Comparison of ENCODE assay signal across 14 cellular contexts in genomic region chr12:49542592-49543160, GRCh38. TPM values are rescaled to one million over a fixed set of nuclear protein-coding genes. Genes with fewer than 3 reads are reported as not detected.
A peak's percentile ranks its signal among the peaks of the same experiment; 100 is the strongest.
DNase-seq lines count a peak whose midpoint lies in the region; ATAC-seq, FAIRE-seq and TF ChIP-seq lines count a peak whose summit lies in the region.
"Had no signal": no experiment of that assay in that cellular context is flagged by ENCODE, and none has a peak within 500 bp of the region (broad histone marks: within the 10 kb centered on the region; RNA-seq: fewer than 3 reads in every experiment).

No MANE protein-coding gene starts in this region.

- H3K4me3 ChIP-seq in right cardiac atrium (ENCODE audit: low read length) (no peak overlapping the region), IMR-90 (ENCODE audit: insufficient read depth, low read depth, low read length) (no peak overlapping the region), HepG2 (replicated peaks in 1 of 3; ENCODE audit: insufficient read depth in 1 of 3, low read depth in 2 of 3, low read length in 3 of 3) (peak overlapping the region in 1 of 3 experiments; percentile 70; a peak in 2 of 6 replicates), upper lobe of right lung (no peak overlapping the region)
- H3K4me3 ChIP-seq: Peyer's patch had no signal

- H3K79me2 ChIP-seq in HepG2 (ENCODE audit: insufficient read depth, low read length) = no peaks in the 10 kb centered on the region

- intact Hi-C loops in Right ventricle myocardium inferior (cut with DNase I) = no loop called here
- intact Hi-C loops in right cardiac atrium (cut with DNase I) = no loop called here
- intact Hi-C loops in IMR-90 (cut with micrococcal nuclease) = no loop called here
- intact Hi-C loops in HepG2 (cut with micrococcal nuclease; ENCODE audit: unreplicated experiment) = no loop called here
- intact Hi-C loops in upper lobe of right lung (cut with DNase I) = no loop called here

- no TSS peak for BruUV-seq in IMR-90 (replicated peaks; lab: Mats Ljungman, UMichigan)
- BruUV-seq in HepG2 (replicated peaks; lab: Mats Ljungman, UMichigan) = no TSS peak

- no peak overlapping the region for H3K23ac ChIP-seq in IMR-90 (ENCODE audit: low read depth, low read length)

- H2AK9ac ChIP-seq in IMR-90 (replicated peaks; ENCODE audit: low read depth, low read length, poor library complexity) = no peak overlapping the region

- no peak overlapping the region for H3K4me2 ChIP-seq in IMR-90 (ENCODE audit: low read depth, low read length)
- peak overlapping the region; percentile 83 for H3K4me2 ChIP-seq in HepG2 (ENCODE audit: low read depth, low read length)

- no peak overlapping the region for H3K56ac ChIP-seq in IMR-90 (ENCODE audit: extremely low read depth, insufficient read depth, low read length)

- no peak overlapping the region for H2BK15ac ChIP-seq in IMR-90 (ENCODE audit: low read depth, low read length)

- H3K27me3 ChIP-seq in right cardiac atrium (ENCODE audit: control insufficient read depth, insufficient read depth) (no peaks in the 10 kb centered on the region), IMR-90 (ENCODE audit: control insufficient read depth, insufficient read depth, low read length) (peaks cover 83% of the 10 kb centered on the region), HepG2 (ENCODE audit: control insufficient read depth in 1 of 2, insufficient read depth in 2 of 2, low read length in 2 of 2) (peaks cover 9 to 35% of the 10 kb centered on the region in 2 experiments), upper lobe of right lung (peaks cover 37% of the 10 kb centered on the region)

- in situ Hi-C loops in IMR-90 (cut with MboI; ENCODE audit: low sequenced_read_pairs) (no loop called here), HepG2 (cut with HindIII; ENCODE audit: extremely low pct_ligation_motif_present, low pct_unique_long_range_greater_than_20kb) (no loop called here)

- no peak for FAIRE-seq in HepG2 (lab: Jason Lieb, UNC)

- H3K4me1 ChIP-seq in right cardiac atrium (ENCODE audit: control insufficient read depth, insufficient read depth, low read length) = no peaks in the 10 kb centered on the region
- no peaks in the 10 kb centered on the region for H3K4me1 ChIP-seq in IMR-90 (ENCODE audit: control insufficient read depth, insufficient read depth, low read length)
- peaks cover 89% of the 10 kb centered on the region for H3K4me1 ChIP-seq in HepG2 (ENCODE audit: insufficient read depth, low read length)
- peaks cover under 1% of the 10 kb centered on the region for H3K4me1 ChIP-seq in upper lobe of right lung

- TF ChIP-seq CTCF in IMR-90 (conservative IDR thresholded peaks at IDR 0.05; ENCODE audit: low read depth, low read length) (no peak), HepG2 (CRISPR knock-in tag; IDR thresholded peaks at IDR 0.05) (no peak), upper lobe of right lung (IDR thresholded peaks at IDR 0.05) (no peak)

- no peak overlapping the region for H3K14ac ChIP-seq in IMR-90 (replicated peaks; ENCODE audit: low read depth, low read length)

- peak; percentile 30 for DNase-seq in Right ventricle myocardium inferior (ENCODE audit: missing footprints)
- DNase-seq in right cardiac atrium = no peak
- DNase-seq in IMR-90 = no peak
- DNase-seq in HepG2 (ENCODE audit: low spot score) = no peak
- DNase-seq in upper lobe of right lung = peak; percentile 54
- DNase-seq in SW 1271 (lab: John Stamatoyannopoulos, UW) = no peak
- DNase-seq: ACHN, H9, NCI-H187 treated with DMSO at 0.1 percent for 48 hours, NCI-H446 treated with DMSO at 0.1 percent for 48 hours, NCI-H748 treated with DMSO at 0.1 percent for 48 hours, SIG-M5 had no signal

- CTCF ChIA-PET in IMR-90 (lab: Yijun Ruan, JAX) (interaction anchor here (0.5 kb wide), 1 partner anchor 10 kb away, joined by 4 read pairs; no protein-coding TSS in a partner anchor), HepG2 (lab: Yijun Ruan, JAX; ENCODE audit: low intra/inter-chr PET ratio, low total read pairs) (no interaction called here)

- H2BK20ac ChIP-seq in IMR-90 (ENCODE audit: low read depth, low read length) = no peak overlapping the region

- no peak for TF ChIP-seq RAD21 in IMR-90 (IDR thresholded peaks at IDR 0.05; ENCODE audit: low read length)
- TF ChIP-seq RAD21 in HepG2 (CRISPR knock-in tag; IDR thresholded peaks at IDR 0.05) = no peak

- H4K91ac ChIP-seq in IMR-90 (ENCODE audit: insufficient read depth, low read depth, low read length) = no peak overlapping the region

- no peak overlapping the region for H4K8ac ChIP-seq in IMR-90 (ENCODE audit: low read depth in 2 of 2, low read length in 2 of 2)

- H3K9me3 ChIP-seq in right cardiac atrium (ENCODE audit: control insufficient read depth, low read length) = no peaks in the 10 kb centered on the region
- H3K9me3 ChIP-seq in IMR-90 (ENCODE audit: control insufficient read depth, insufficient read depth, low read length) = no peaks in the 10 kb centered on the region
- H3K9me3 ChIP-seq in HepG2 (ENCODE audit: low read length) = no peaks in the 10 kb centered on the region
- no peaks in the 10 kb centered on the region for H3K9me3 ChIP-seq in upper lobe of right lung
- H3K9me3 ChIP-seq: Peyer's patch had no signal

- H3K79me1 ChIP-seq in IMR-90 (ENCODE audit: low read depth in 1 of 2, low read length in 2 of 2) = no peaks in the 10 kb centered on the region

- no peak overlapping the region for H2BK5ac ChIP-seq in IMR-90 (ENCODE audit: low read depth, low read length, poor library complexity, severe bottlenecking)

- TF ChIP-seq EP300 in HepG2 (IDR thresholded peaks at IDR 0.05; ENCODE audit: low read depth in 2 of 2, low read length in 2 of 2) (no peak), HepG2 (CRISPR knock-in tag; IDR thresholded peaks at IDR 0.05; ENCODE audit: borderline replicate concordance) (no peak)

- H2AFZ ChIP-seq in IMR-90 (replicated peaks; ENCODE audit: low read length, poor library complexity) (peak overlapping the region; percentile 14), HepG2 (ENCODE audit: low read length) (no peak overlapping the region)

- no peak overlapping the region for H2BK120ac ChIP-seq in IMR-90 (ENCODE audit: low read depth, low read length)

- no peak overlapping the region for H3K4ac ChIP-seq in IMR-90 (ENCODE audit: low read depth, low read length)

- no peaks in the 10 kb centered on the region for H4K20me1 ChIP-seq in IMR-90 (ENCODE audit: insufficient read depth, low read length)
- H4K20me1 ChIP-seq in HepG2 (ENCODE audit: insufficient read depth, low read length) = no peaks in the 10 kb centered on the region

- ATAC-seq in Right ventricle myocardium inferior = no peak
- ATAC-seq in right cardiac atrium = no peak
- ATAC-seq in IMR-90 (ENCODE audit: low read depth) = no peak
- ATAC-seq in HepG2 = no peak
- ATAC-seq in upper lobe of right lung = no peak
- ATAC-seq in HG03039 (IDR thresholded peaks at IDR 0.05; ENCODE audit: unreplicated experiment) = no peak

- H3K9me1 ChIP-seq in IMR-90 (ENCODE audit: insufficient read depth, low read length) = no peaks in the 10 kb centered on the region

- 96% methylated on average over 15 of the region's 15 CpGs for WGBS in right cardiac atrium
- WGBS in IMR-90 (ENCODE audit: extremely low coverage in 2 of 2, insufficient read length in 1 of 2), 2 experiments = no CpG with 5 or more reads among the region's 15 CpGs
- 78% methylated on average over 3 of the region's 15 CpGs for WGBS in HepG2 (ENCODE audit: low lambda C conversion rate)

- no peak overlapping the region for H3K18ac ChIP-seq in IMR-90 (ENCODE audit: low read depth, low read length)

- no peak overlapping the region for H3K9ac ChIP-seq in IMR-90 (ENCODE audit: low read depth, low read length)
- H3K9ac ChIP-seq in HepG2 (ENCODE audit: insufficient read depth, low read depth, low read length) = no peak overlapping the region

- no peak overlapping the region for H3K27ac ChIP-seq in right cardiac atrium (ENCODE audit: low read length)
- no peak overlapping the region for H3K27ac ChIP-seq in IMR-90 (ENCODE audit: insufficient read depth, low read length)
- H3K27ac ChIP-seq in HepG2 (ENCODE audit: extremely low read length, insufficient read depth, low read length) = no peak overlapping the region
- no peak overlapping the region for H3K27ac ChIP-seq in upper lobe of right lung
- H3K27ac ChIP-seq: Peyer's patch had no signal

- no peak for TF ChIP-seq POLR2A in IMR-90 (IDR thresholded peaks at IDR 0.05; ENCODE audit: low read depth, low read length)
- TF ChIP-seq POLR2A in HepG2 (IDR thresholded peaks at IDR 0.05; ENCODE audit: insufficient read depth in 1 of 2, low read depth in 2 of 2, low read length in 2 of 2) = no peak

- no peaks in the 10 kb centered on the region for H3K36me3 ChIP-seq in IMR-90 (ENCODE audit: control insufficient read depth, insufficient read depth, low read length)
- H3K36me3 ChIP-seq in HepG2 (replicated peaks in 1 of 2; ENCODE audit: control insufficient read depth in 1 of 2, insufficient read depth in 2 of 2, low read length in 2 of 2) = no peaks in the 10 kb centered on the region
- no peaks in the 10 kb centered on the region for H3K36me3 ChIP-seq in upper lobe of right lung
- H3K36me3 ChIP-seq: Peyer's patch had no signal

- H4K5ac ChIP-seq in IMR-90 (ENCODE audit: low read depth, low read length) = no peak overlapping the region

- dilution Hi-C loops in IMR-90 (cut with HindIII; ENCODE audit: low sequenced_read_pairs, unreplicated experiment) = no loop called here

- H2AK5ac ChIP-seq in IMR-90 (ENCODE audit: low read depth, low read length) = no peak overlapping the region

- POLR2A ChIA-PET in IMR-90 (lab: Charles Lee; ENCODE audit: unreplicated experiment) (no interaction called here), HepG2 (lab: Yijun Ruan, JAX) (no interaction called here)

RNA-seq across cellular contexts. Expression of gene KCNH3, which starts 3.8 kb away (rescaled TPM):
- total RNA-seq in Right ventricle myocardium inferior (0.27 TPM), right cardiac atrium (1 to 10 TPM in 3 of 4 donors, under 1 TPM in 1; 0.75 to 4.4 (median 1.2) TPM), IMR-90 (2012; rRNA removed) (0.28 TPM in 1 of 2 replicates, not detected in the other), HepG2 (2016; rRNA removed; fragmentation: Illumina TruSeq; extraction: Trizol) (0.07 and 0.13 TPM in 2 replicates), upper lobe of right lung (0.90 TPM)
- polyA plus RNA-seq in right cardiac atrium (1.6 TPM), IMR-90 (2012; rRNA removed) (0.10 and 0.20 TPM in 2 replicates), HepG2 (2011; rRNA removed) (0.01 and 0.03 TPM in 2 replicates)
- 0.05 and 0.09 TPM in 2 replicates for polyA plus RNA-seq in IMR-90 (2012; cell fraction: cytosol; rRNA removed)
- 0.49 and 1.6 TPM in 2 replicates for polyA plus RNA-seq in IMR-90 (2012; cell fraction: nucleus; rRNA removed; ENCODE audit: low replicate concordance)
- total RNA-seq in HepG2 (2016; cell fraction: cytosol; rRNA removed; fragmentation: Illumina TruSeq; extraction: Trizol; ENCODE audit: low read depth) = not detected in 2 replicates
- 0.06 and 0.09 TPM in 2 replicates for total RNA-seq in HepG2 (2016; cell fraction: insoluble cytoplasmic fraction; rRNA removed; fragmentation: Illumina TruSeq; extraction: Trizol)
- not detected in 2 replicates for total RNA-seq in HepG2 (2016; cell fraction: membrane; rRNA removed; fragmentation: Illumina TruSeq; extraction: Trizol)
- not detected in 2 replicates for total RNA-seq in HepG2 (2016; cell fraction: nucleus; rRNA removed; fragmentation: Illumina TruSeq; extraction: Trizol)
- polyA plus RNA-seq in HepG2 (2011; cell fraction: cytosol; rRNA removed) = 0.04 TPM in 1 of 2 replicates, not detected in the other
- 0.05 and 0.23 TPM in 2 replicates for polyA plus RNA-seq in HepG2 (2011; cell fraction: nucleus; rRNA removed)
- polyA plus RNA-seq in HepG2 (2012) = 0.08 TPM in 1 of 2 replicates, not detected in the other
- polyA plus RNA-seq in HepG2 (2016; cell fraction: cytosol; fragmentation: Illumina TruSeq; extraction: Trizol; ENCODE audit: low read depth) = not detected in 2 replicates
- polyA plus RNA-seq in HepG2 (2016; cell fraction: insoluble cytoplasmic fraction; fragmentation: Illumina TruSeq; extraction: Trizol; ENCODE audit: low read depth) = not detected in 2 replicates
- polyA plus RNA-seq in HepG2 (2016; cell fraction: membrane; fragmentation: Illumina TruSeq; extraction: Trizol; ENCODE audit: low read depth) = 0.32 TPM in 1 of 2 replicates, not detected in the other
- 0.48 TPM in 1 of 2 replicates, not detected in the other for polyA plus RNA-seq in HepG2 (2016; cell fraction: nucleus; fragmentation: Illumina TruSeq; extraction: Trizol; ENCODE audit: insufficient read depth, low read depth)
- not detected in 2 replicates for polyA minus RNA-seq in HepG2 (2011; rRNA and poly(A)+ RNA removed; ENCODE audit: low replicate concordance)
- polyA minus RNA-seq in HepG2 (2011; cell fraction: cytosol; rRNA and poly(A)+ RNA removed) = not detected in 2 replicates
- polyA minus RNA-seq in HepG2 (2011; cell fraction: nucleus; rRNA and poly(A)+ RNA removed) = not detected in 2 replicates

RNA-seq across cellular contexts. Expression of gene MCRS1, which starts 25.3 kb away (rescaled TPM):
- total RNA-seq in Right ventricle myocardium inferior (88.9 TPM), right cardiac atrium (100 to 1,000 TPM in 1 of 4 donors, 10 to 100 TPM in 3; 81.7 to 115 (median 87.0) TPM), IMR-90 (2012; rRNA removed) (60.8 and 72.9 TPM in 2 replicates), HepG2 (2016; rRNA removed; fragmentation: Illumina TruSeq; extraction: Trizol) (66.3 and 76.8 TPM in 2 replicates), upper lobe of right lung (54.0 TPM)
- polyA plus RNA-seq in right cardiac atrium (72.3 TPM), IMR-90 (2012; rRNA removed) (73.2 and 75.2 TPM in 2 replicates), HepG2 (2011; rRNA removed) (51.0 and 51.1 TPM in 2 replicates)
- 66.3 and 72.6 TPM in 2 replicates for polyA plus RNA-seq in IMR-90 (2012; cell fraction: cytosol; rRNA removed)
- 122 and 232 TPM in 2 replicates for polyA plus RNA-seq in IMR-90 (2012; cell fraction: nucleus; rRNA removed; ENCODE audit: low replicate concordance)
- total RNA-seq in HepG2 (2016; cell fraction: cytosol; rRNA removed; fragmentation: Illumina TruSeq; extraction: Trizol; ENCODE audit: low read depth) = 32.9 and 37.0 TPM in 2 replicates
- total RNA-seq in HepG2 (2016; cell fraction: insoluble cytoplasmic fraction; rRNA removed; fragmentation: Illumina TruSeq; extraction: Trizol) = 64.5 and 67.8 TPM in 2 replicates
- total RNA-seq in HepG2 (2016; cell fraction: membrane; rRNA removed; fragmentation: Illumina TruSeq; extraction: Trizol) = 57.5 and 79.5 TPM in 2 replicates
- 53.8 and 61.6 TPM in 2 replicates for total RNA-seq in HepG2 (2016; cell fraction: nucleus; rRNA removed; fragmentation: Illumina TruSeq; extraction: Trizol)
- polyA plus RNA-seq in HepG2 (2011; cell fraction: cytosol; rRNA removed) = 42.1 and 59.2 TPM in 2 replicates
- polyA plus RNA-seq in HepG2 (2011; cell fraction: nucleus; rRNA removed) = 183 and 211 TPM in 2 replicates
- 23.8 and 25.1 TPM in 2 replicates for polyA plus RNA-seq in HepG2 (2012)
- polyA plus RNA-seq in HepG2 (2016; cell fraction: cytosol; fragmentation: Illumina TruSeq; extraction: Trizol; ENCODE audit: low read depth) = 23.7 and 32.2 TPM in 2 replicates
- polyA plus RNA-seq in HepG2 (2016; cell fraction: insoluble cytoplasmic fraction; fragmentation: Illumina TruSeq; extraction: Trizol; ENCODE audit: low read depth) = 64.6 and 74.5 TPM in 2 replicates
- polyA plus RNA-seq in HepG2 (2016; cell fraction: membrane; fragmentation: Illumina TruSeq; extraction: Trizol; ENCODE audit: low read depth) = 48.0 and 61.2 TPM in 2 replicates
- 102 and 107 TPM in 2 replicates for polyA plus RNA-seq in HepG2 (2016; cell fraction: nucleus; fragmentation: Illumina TruSeq; extraction: Trizol; ENCODE audit: insufficient read depth, low read depth)
- polyA minus RNA-seq in HepG2 (2011; rRNA and poly(A)+ RNA removed; ENCODE audit: low replicate concordance) = 111 and 194 TPM in 2 replicates
- 18.1 and 20.3 TPM in 2 replicates for polyA minus RNA-seq in HepG2 (2011; cell fraction: cytosol; rRNA and poly(A)+ RNA removed)
- polyA minus RNA-seq in HepG2 (2011; cell fraction: nucleus; rRNA and poly(A)+ RNA removed) = 29.8 and 41.8 TPM in 2 replicates

Comparison
In these comparisons a context has a peak if more than half of its experiments do, and no peak if none do; other contexts are left out.
1. DNase-seq: peak in Right ventricle myocardium inferior (single experiment) and upper lobe of right lung (single experiment); none in right cardiac atrium (0 of 3), IMR-90 (single experiment), HepG2 (single experiment) and SW 1271 (0 of 2).